ENCODE assay signal across 16 cellular contexts in the genomic region with DNA sequence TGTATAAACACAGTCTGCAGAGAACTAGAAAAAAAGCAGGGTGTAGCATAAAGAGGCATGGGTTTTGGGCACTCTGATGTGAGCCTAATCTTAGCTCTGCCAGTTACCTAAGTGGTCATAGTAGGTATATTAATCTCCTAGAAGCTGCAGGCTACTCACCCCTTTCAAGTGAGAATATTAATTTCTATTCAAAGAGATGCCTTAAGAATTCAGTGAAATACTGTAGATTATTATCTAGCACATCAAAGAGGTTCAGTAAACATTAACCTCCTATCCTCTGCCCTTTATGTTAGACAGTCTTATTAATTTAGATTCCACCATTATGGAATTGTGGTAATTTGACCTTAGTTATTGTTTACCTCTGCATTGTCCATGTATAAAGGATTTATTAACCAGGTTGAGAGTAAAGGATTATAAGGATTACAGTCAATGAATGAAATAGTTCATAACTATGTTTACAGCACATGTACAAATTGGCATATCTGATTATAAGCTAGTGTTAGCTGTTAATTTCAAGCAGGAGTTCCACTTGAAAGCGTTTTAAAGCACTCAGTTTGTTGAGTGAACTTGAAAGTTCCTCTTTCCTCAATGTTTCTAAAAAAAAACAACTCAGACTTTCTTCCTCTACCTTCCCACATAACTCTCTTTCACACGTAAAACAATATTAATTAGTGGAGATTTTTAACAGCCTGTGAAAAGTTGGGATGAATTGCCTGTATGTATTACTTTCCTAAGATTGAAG.
DNase-seq lines count a peak whose midpoint lies in the region; ATAC-seq and TF ChIP-seq lines count a peak whose summit lies in the region.
"Had no signal": no experiment of that assay in that cellular context is flagged by ENCODE, and none has a peak within 500 bp of the region (broad histone marks: within the 10 kb centered on the region; RNA-seq: fewer than 3 reads in every experiment).

No MANE protein-coding gene starts in this region.

- H3K4me1 Mint-ChIP-seq in activated naive CD8-positive, alpha-beta T cell treated with anti-CD3 and anti-CD28 coated beads, Interleukin-2, amount 50 U/mL, for 24 hours: peaks cover 2% of the 10 kb centered on the region
- H3K4me1 Mint-ChIP-seq in activated CD8-positive, alpha-beta T cell treated with anti-CD3 and anti-CD28 coated beads, Interleukin-2, amount 10 ng/mL, durations not matched to agents 7 days and 5 days (ENCODE audit: low read depth): no peaks in the 10 kb centered on the region
- H3K4me1 Mint-ChIP-seq: activated CD8-positive, alpha-beta memory T cell treated with anti-CD3 and anti-CD28 coated beads, Interleukin-2, amount 10 ng/mL, durations not matched to agents 7 days and 5 days had no signal

- H3K27me3 ChIP-seq in left lung: no peaks in the 10 kb centered on the region
- H3K27me3 ChIP-seq: gastroesophageal sphincter, stomach had no signal

- CTCF ChIA-PET in GM10248 (lab: Yijun Ruan, JAX): interaction anchor here (1.0 to 4.6 kb wide), 5 partner anchors 10 to 504 kb away, joined by 3 to 31 read pairs (median 5); no protein-coding TSS in a partner anchor
- CTCF ChIA-PET in activated CD8-positive, alpha-beta T cell treated with anti-CD3 and anti-CD28 coated beads, Interleukin-2, amount 10 ng/mL, durations not matched to agents 7 days and 5 days (lab: Charles Lee): interaction anchor here (3.8 kb wide), 1 partner anchor 15 kb away, joined by 16 read pairs; no protein-coding TSS in a partner anchor

- no peaks in the 10 kb centered on the region for H3K36me3 ChIP-seq in left lung

- POLR2A ChIA-PET in GM10248 (lab: Yijun Ruan, JAX): no interaction called here
- POLR2A ChIA-PET in activated CD8-positive, alpha-beta T cell treated with anti-CD3 and anti-CD28 coated beads, Interleukin-2, amount 10 ng/mL, durations not matched to agents 7 days and 5 days (lab: Charles Lee): no interaction called here

- H3K27me3 Mint-ChIP-seq in activated naive CD8-positive, alpha-beta T cell treated with anti-CD3 and anti-CD28 coated beads, Interleukin-2, amount 50 U/mL, for 24 hours: no peaks in the 10 kb centered on the region
- H3K27me3 Mint-ChIP-seq in activated CD8-positive, alpha-beta T cell treated with anti-CD3 and anti-CD28 coated beads, Interleukin-2, amount 10 ng/mL, durations not matched to agents 7 days and 5 days (ENCODE audit: low read depth): no peaks in the 10 kb centered on the region
- H3K27me3 Mint-ChIP-seq: activated CD8-positive, alpha-beta memory T cell treated with anti-CD3 and anti-CD28 coated beads, Interleukin-2, amount 10 ng/mL, durations not matched to agents 7 days and 5 days had no signal

- intact Hi-C loops in left lung (cut with DNase I): no loop called here

- TF ChIP-seq CTCF in GM10248 (IDR thresholded peaks at IDR 0.05; ENCODE audit: control extremely low read depth, extremely low read depth, low read depth, missing control alignments) (no peak), left lung (IDR thresholded peaks at IDR 0.05) (no peak)

- no peak overlapping the region for H3K27ac ChIP-seq in left lung
- H3K27ac ChIP-seq: gastroesophageal sphincter, left ventricle myocardium inferior, stomach had no signal

- H3K27ac Mint-ChIP-seq in activated naive CD8-positive, alpha-beta T cell treated with anti-CD3 and anti-CD28 coated beads, Interleukin-2, amount 50 U/mL, for 24 hours: no peak overlapping the region
- no peak overlapping the region for H3K27ac Mint-ChIP-seq in activated CD8-positive, alpha-beta T cell treated with anti-CD3 and anti-CD28 coated beads, Interleukin-2, amount 10 ng/mL, durations not matched to agents 7 days and 5 days
- H3K27ac Mint-ChIP-seq: activated CD8-positive, alpha-beta memory T cell treated with anti-CD3 and anti-CD28 coated beads, Interleukin-2, amount 10 ng/mL, durations not matched to agents 7 days and 5 days had no signal

- H3K36me3 Mint-ChIP-seq in activated naive CD8-positive, alpha-beta T cell treated with anti-CD3 and anti-CD28 coated beads, Interleukin-2, amount 50 U/mL, for 24 hours (ENCODE audit: low read depth): peaks cover 5% of the 10 kb centered on the region
- H3K36me3 Mint-ChIP-seq in activated CD8-positive, alpha-beta T cell treated with anti-CD3 and anti-CD28 coated beads, Interleukin-2, amount 10 ng/mL, durations not matched to agents 7 days and 5 days (ENCODE audit: low read depth): no peaks in the 10 kb centered on the region
- H3K36me3 Mint-ChIP-seq: activated CD8-positive, alpha-beta memory T cell treated with anti-CD3 and anti-CD28 coated beads, Interleukin-2, amount 10 ng/mL, durations not matched to agents 7 days and 5 days had no signal

- no peak overlapping the region for H3K4me3 ChIP-seq in left lung
- H3K4me3 ChIP-seq: gastroesophageal sphincter, left ventricle myocardium inferior, stomach had no signal

- H3K9me3 ChIP-seq in left lung: no peaks in the 10 kb centered on the region
- H3K9me3 ChIP-seq: gastroesophageal sphincter, left ventricle myocardium inferior, stomach had no signal

- DNase-seq in GM10248 (ENCODE audit: extremely low spot score) (peak; percentile 25), SKM-1 treated with dmso at 0.1 percent for 144 hours (lab: John Stamatoyannopoulos, UW; ENCODE audit: unreplicated experiment) (peak; percentile 14), left lung (no peak)
- no peak for DNase-seq in activated naive CD8-positive, alpha-beta T cell treated with anti-CD3 and anti-CD28 coated beads, Interleukin-2, amount 50 U/mL, for 24 hours
- DNase-seq in activated CD8-positive, alpha-beta T cell treated with anti-CD3 and anti-CD28 coated beads, Interleukin-2, amount 10 ng/mL, durations not matched to agents 7 days and 5 days: no peak
- DNase-seq: activated CD8-positive, alpha-beta memory T cell treated with anti-CD3 and anti-CD28 coated beads, Interleukin-2, amount 10 ng/mL, durations not matched to agents 7 days and 5 days; amniotic stem cell; left ventricle myocardium inferior; NCI-H774; nucleus accumbens; stomach; T-helper 2 cell had no signal

- ATAC-seq in GM19468 (IDR thresholded peaks at IDR 0.05; ENCODE audit: extremely low read depth, unreplicated experiment): peak; percentile 22
- ATAC-seq in HG03097 (IDR thresholded peaks at IDR 0.05; ENCODE audit: low FRiP score, unreplicated experiment): peak; percentile 64
- ATAC-seq in activated naive CD8-positive, alpha-beta T cell treated with anti-CD3 and anti-CD28 coated beads, Interleukin-2, amount 50 U/mL, for 24 hours: no peak
- ATAC-seq in HG03520 (IDR thresholded peaks at IDR 0.05; ENCODE audit: unreplicated experiment): no peak
- ATAC-seq in activated CD8-positive, alpha-beta T cell treated with anti-CD3 and anti-CD28 coated beads, Interleukin-2, amount 10 ng/mL, durations not matched to agents 7 days and 5 days: no peak
- ATAC-seq in left lung: no peak
- ATAC-seq: activated CD8-positive, alpha-beta memory T cell treated with anti-CD3 and anti-CD28 coated beads, Interleukin-2, amount 10 ng/mL, durations not matched to agents 7 days and 5 days; gastroesophageal sphincter had no signal

- H3K4me1 ChIP-seq in left lung: no peaks in the 10 kb centered on the region
- H3K4me1 ChIP-seq: gastroesophageal sphincter, left ventricle myocardium inferior, stomach had no signal

- no peaks in the 10 kb centered on the region for H3K9me3 Mint-ChIP-seq in activated naive CD8-positive, alpha-beta T cell treated with anti-CD3 and anti-CD28 coated beads, Interleukin-2, amount 50 U/mL, for 24 hours
- H3K9me3 Mint-ChIP-seq in activated CD8-positive, alpha-beta T cell treated with anti-CD3 and anti-CD28 coated beads, Interleukin-2, amount 10 ng/mL, durations not matched to agents 7 days and 5 days (ENCODE audit: insufficient read depth): no peaks in the 10 kb centered on the region

- no peak overlapping the region for H3K4me3 Mint-ChIP-seq in activated naive CD8-positive, alpha-beta T cell treated with anti-CD3 and anti-CD28 coated beads, Interleukin-2, amount 50 U/mL, for 24 hours
- H3K4me3 Mint-ChIP-seq in activated CD8-positive, alpha-beta T cell treated with anti-CD3 and anti-CD28 coated beads, Interleukin-2, amount 10 ng/mL, durations not matched to agents 7 days and 5 days: no peak overlapping the region
- H3K4me3 Mint-ChIP-seq: activated CD8-positive, alpha-beta memory T cell treated with anti-CD3 and anti-CD28 coated beads, Interleukin-2, amount 10 ng/mL, durations not matched to agents 7 days and 5 days had no signal

Comparison
In these comparisons a context has a peak if more than half of its experiments do, and no peak if none do; other contexts are left out.
1. DNase-seq: peak in GM10248 (single experiment) and SKM-1 treated with dmso at 0.1 percent for 144 hours (single experiment); none in activated naive CD8-positive, alpha-beta T cell treated with anti-CD3 and anti-CD28 coated beads, Interleukin-2, amount 50 U/mL, for 24 hours (single experiment), activated CD8-positive, alpha-beta T cell treated with anti-CD3 and anti-CD28 coated beads, Interleukin-2, amount 10 ng/mL, durations not matched to agents 7 days and 5 days (single experiment) and left lung (0 of 2).
2. ATAC-seq: peak in GM19468 (single experiment) and HG03097 (single experiment); none in activated naive CD8-positive, alpha-beta T cell treated with anti-CD3 and anti-CD28 coated beads, Interleukin-2, amount 50 U/mL, for 24 hours (single experiment), HG03520 (single experiment), activated CD8-positive, alpha-beta T cell treated with anti-CD3 and anti-CD28 coated beads, Interleukin-2, amount 10 ng/mL, durations not matched to agents 7 days and 5 days (single experiment) and left lung (single experiment).